1 cellular context compared by ENCODE assay signal in the genomic region with DNA sequence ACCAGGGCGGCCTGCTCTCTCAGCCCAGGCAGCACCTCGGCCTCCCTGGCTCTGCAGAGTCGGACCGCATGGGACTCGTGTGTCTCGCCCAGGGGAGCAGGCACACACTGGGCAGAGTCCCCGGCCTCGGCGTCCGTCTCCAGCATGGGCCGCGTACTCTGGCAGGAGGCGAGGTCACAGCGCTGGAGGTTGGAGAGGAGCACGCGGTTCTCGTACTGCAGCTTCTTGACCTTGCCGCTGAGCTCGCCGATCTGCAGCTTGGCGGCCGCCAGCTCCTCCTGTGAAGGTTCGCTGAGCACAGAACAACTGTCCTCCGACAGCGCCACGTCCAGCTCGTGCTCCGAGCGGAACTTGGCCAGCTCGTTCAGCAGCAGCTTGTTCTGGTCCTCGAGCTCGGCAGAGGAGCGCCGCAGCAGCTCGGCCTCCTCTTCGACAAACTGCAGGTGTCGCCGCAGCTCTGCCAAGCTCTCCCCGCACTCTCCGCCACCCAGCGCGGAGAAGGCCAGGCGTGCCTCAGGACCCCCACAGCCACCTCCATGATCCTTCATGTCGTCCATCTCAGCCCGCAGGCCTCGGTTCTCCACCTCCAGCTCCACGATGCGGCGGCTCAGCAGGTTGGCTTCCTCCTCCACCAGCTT.
TF ChIP-seq lines count a peak whose summit lies in the region.

No MANE protein-coding gene starts in this region.

TF ChIP-seq in WTC11, 78 proteins besides CTCF, POLR2A, EP300 and RAD21:
- TF ChIP-seq, protein P1, sequence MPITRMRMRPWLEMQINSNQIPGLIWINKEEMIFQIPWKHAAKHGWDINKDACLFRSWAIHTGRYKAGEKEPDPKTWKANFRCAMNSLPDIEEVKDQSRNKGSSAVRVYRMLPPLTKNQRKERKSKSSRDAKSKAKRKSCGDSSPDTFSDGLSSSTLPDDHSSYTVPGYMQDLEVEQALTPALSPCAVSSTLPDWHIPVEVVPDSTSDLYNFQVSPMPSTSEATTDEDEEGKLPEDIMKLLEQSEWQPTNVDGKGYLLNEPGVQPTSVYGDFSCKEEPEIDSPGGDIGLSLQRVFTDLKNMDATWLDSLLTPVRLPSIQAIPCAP (CRISPR knock-in tag; IDR thresholded peaks at IDR 0.05): no peak
- no peak for TF ChIP-seq GRHL2 (CRISPR knock-in tag; IDR thresholded peaks at IDR 0.05; ENCODE audit: insufficient replicate concordance, severe bottlenecking)
- TF ChIP-seq TEAD4 (CRISPR knock-in tag; IDR thresholded peaks at IDR 0.05): no peak
- TF ChIP-seq GABPB1 (CRISPR knock-in tag; IDR thresholded peaks at IDR 0.05): no peak
- no peak for TF ChIP-seq IRF2 (CRISPR knock-in tag; IDR thresholded peaks at IDR 0.05; ENCODE audit: borderline replicate concordance, low read depth)
- no peak for TF ChIP-seq ZNF219 (CRISPR knock-in tag; IDR thresholded peaks at IDR 0.05; ENCODE audit: borderline replicate concordance)
- TF ChIP-seq ZNF138 (CRISPR knock-in tag; conservative IDR thresholded peaks at IDR 0.05): no peak
- TF ChIP-seq CREB1 (CRISPR knock-in tag; IDR thresholded peaks at IDR 0.05): no peak
- TF ChIP-seq NFE2L1 (CRISPR knock-in tag; IDR thresholded peaks at IDR 0.05): no peak
- TF ChIP-seq JUN (CRISPR knock-in tag; IDR thresholded peaks at IDR 0.05): no peak
- no peak for TF ChIP-seq NR1H2 (CRISPR knock-in tag; IDR thresholded peaks at IDR 0.05)
- TF ChIP-seq, protein P2, sequence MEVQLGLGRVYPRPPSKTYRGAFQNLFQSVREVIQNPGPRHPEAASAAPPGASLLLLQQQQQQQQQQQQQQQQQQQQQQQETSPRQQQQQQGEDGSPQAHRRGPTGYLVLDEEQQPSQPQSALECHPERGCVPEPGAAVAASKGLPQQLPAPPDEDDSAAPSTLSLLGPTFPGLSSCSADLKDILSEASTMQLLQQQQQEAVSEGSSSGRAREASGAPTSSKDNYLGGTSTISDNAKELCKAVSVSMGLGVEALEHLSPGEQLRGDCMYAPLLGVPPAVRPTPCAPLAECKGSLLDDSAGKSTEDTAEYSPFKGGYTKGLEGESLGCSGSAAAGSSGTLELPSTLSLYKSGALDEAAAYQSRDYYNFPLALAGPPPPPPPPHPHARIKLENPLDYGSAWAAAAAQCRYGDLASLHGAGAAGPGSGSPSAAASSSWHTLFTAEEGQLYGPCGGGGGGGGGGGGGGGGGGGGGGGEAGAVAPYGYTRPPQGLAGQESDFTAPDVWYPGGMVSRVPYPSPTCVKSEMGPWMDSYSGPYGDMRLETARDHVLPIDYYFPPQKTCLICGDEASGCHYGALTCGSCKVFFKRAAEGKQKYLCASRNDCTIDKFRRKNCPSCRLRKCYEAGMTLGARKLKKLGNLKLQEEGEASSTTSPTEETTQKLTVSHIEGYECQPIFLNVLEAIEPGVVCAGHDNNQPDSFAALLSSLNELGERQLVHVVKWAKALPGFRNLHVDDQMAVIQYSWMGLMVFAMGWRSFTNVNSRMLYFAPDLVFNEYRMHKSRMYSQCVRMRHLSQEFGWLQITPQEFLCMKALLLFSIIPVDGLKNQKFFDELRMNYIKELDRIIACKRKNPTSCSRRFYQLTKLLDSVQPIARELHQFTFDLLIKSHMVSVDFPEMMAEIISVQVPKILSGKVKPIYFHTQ (CRISPR knock-in tag; IDR thresholded peaks at IDR 0.05): no peak
- TF ChIP-seq, protein P3, sequence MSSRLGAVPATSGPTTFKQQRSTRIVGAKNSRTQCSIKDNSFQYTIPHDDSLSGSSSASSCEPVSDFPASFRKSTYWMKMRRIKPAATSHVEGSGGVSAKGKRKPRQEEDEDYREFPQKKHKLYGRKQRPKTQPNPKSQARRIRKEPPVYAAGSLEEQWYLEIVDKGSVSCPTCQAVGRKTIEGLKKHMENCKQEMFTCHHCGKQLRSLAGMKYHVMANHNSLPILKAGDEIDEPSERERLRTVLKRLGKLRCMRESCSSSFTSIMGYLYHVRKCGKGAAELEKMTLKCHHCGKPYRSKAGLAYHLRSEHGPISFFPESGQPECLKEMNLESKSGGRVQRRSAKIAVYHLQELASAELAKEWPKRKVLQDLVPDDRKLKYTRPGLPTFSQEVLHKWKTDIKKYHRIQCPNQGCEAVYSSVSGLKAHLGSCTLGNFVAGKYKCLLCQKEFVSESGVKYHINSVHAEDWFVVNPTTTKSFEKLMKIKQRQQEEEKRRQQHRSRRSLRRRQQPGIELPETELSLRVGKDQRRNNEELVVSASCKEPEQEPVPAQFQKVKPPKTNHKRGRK (CRISPR knock-in tag; IDR thresholded peaks at IDR 0.05; ENCODE audit: borderline replicate concordance): no peak
- TF ChIP-seq, protein P4, sequence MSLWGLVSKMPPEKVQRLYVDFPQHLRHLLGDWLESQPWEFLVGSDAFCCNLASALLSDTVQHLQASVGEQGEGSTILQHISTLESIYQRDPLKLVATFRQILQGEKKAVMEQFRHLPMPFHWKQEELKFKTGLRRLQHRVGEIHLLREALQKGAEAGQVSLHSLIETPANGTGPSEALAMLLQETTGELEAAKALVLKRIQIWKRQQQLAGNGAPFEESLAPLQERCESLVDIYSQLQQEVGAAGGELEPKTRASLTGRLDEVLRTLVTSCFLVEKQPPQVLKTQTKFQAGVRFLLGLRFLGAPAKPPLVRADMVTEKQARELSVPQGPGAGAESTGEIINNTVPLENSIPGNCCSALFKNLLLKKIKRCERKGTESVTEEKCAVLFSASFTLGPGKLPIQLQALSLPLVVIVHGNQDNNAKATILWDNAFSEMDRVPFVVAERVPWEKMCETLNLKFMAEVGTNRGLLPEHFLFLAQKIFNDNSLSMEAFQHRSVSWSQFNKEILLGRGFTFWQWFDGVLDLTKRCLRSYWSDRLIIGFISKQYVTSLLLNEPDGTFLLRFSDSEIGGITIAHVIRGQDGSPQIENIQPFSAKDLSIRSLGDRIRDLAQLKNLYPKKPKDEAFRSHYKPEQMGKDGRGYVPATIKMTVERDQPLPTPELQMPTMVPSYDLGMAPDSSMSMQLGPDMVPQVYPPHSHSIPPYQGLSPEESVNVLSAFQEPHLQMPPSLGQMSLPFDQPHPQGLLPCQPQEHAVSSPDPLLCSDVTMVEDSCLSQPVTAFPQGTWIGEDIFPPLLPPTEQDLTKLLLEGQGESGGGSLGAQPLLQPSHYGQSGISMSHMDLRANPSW (CRISPR knock-in tag; conservative IDR thresholded peaks at IDR 0.05; ENCODE audit: low read depth): no peak
- TF ChIP-seq, protein P5, sequence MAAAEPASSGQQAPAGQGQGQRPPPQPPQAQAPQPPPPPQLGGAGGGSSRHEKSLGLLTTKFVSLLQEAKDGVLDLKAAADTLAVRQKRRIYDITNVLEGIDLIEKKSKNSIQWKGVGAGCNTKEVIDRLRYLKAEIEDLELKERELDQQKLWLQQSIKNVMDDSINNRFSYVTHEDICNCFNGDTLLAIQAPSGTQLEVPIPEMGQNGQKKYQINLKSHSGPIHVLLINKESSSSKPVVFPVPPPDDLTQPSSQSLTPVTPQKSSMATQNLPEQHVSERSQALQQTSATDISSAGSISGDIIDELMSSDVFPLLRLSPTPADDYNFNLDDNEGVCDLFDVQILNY (CRISPR knock-in tag; IDR thresholded peaks at IDR 0.05): no peak
